ENCODE assay signal across 1 cellular context in the genomic region with DNA sequence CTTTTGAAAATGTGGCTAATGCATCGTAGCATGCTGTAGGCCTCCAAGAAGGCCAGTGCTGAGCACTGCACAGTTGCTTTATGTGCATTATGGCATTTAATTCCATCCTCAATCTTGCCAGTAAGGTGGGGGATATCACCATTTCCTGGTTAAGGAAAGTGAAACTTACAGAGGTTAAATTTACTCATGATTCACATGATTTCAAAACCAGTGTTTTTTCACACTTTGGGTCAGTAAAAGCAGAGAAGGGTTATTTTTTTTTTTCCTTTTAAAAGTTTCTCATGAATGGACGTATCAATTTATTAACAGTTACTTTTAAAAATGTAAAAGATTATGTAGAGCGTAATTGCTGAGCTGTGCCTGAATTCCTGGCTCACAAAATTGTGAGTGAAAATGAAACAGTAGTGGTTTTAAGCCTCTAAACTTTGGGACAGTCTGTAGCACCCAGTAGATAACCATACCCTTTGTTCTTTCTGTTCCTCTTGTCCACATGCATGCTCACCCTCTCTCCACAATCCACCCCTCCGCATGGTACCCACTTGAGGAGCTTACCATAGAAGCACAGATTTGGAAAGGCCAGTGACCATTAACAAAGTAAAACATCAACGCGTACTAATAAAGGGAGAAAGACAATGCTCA.
TF ChIP-seq lines count a peak whose summit lies in the region.

No MANE protein-coding gene starts in this region.

TF ChIP-seq in GM23338, 12 proteins besides CTCF, POLR2A, EP300 and RAD21:
- TF ChIP-seq, protein P1, sequence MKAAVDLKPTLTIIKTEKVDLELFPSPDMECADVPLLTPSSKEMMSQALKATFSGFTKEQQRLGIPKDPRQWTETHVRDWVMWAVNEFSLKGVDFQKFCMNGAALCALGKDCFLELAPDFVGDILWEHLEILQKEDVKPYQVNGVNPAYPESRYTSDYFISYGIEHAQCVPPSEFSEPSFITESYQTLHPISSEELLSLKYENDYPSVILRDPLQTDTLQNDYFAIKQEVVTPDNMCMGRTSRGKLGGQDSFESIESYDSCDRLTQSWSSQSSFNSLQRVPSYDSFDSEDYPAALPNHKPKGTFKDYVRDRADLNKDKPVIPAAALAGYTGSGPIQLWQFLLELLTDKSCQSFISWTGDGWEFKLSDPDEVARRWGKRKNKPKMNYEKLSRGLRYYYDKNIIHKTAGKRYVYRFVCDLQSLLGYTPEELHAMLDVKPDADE (IDR thresholded peaks at IDR 0.05): no peak
- TF ChIP-seq CREB1 (CRISPR knock-in tag; IDR thresholded peaks at IDR 0.05; ENCODE audit: low read depth): no peak
- no peak for TF ChIP-seq ZNF331 (CRISPR knock-in tag; IDR thresholded peaks at IDR 0.05; ENCODE audit: low read depth)
- TF ChIP-seq EZH2 (IDR thresholded peaks at IDR 0.05; ENCODE audit: low read depth, unreplicated experiment): no peak
- TF ChIP-seq, protein P2, sequence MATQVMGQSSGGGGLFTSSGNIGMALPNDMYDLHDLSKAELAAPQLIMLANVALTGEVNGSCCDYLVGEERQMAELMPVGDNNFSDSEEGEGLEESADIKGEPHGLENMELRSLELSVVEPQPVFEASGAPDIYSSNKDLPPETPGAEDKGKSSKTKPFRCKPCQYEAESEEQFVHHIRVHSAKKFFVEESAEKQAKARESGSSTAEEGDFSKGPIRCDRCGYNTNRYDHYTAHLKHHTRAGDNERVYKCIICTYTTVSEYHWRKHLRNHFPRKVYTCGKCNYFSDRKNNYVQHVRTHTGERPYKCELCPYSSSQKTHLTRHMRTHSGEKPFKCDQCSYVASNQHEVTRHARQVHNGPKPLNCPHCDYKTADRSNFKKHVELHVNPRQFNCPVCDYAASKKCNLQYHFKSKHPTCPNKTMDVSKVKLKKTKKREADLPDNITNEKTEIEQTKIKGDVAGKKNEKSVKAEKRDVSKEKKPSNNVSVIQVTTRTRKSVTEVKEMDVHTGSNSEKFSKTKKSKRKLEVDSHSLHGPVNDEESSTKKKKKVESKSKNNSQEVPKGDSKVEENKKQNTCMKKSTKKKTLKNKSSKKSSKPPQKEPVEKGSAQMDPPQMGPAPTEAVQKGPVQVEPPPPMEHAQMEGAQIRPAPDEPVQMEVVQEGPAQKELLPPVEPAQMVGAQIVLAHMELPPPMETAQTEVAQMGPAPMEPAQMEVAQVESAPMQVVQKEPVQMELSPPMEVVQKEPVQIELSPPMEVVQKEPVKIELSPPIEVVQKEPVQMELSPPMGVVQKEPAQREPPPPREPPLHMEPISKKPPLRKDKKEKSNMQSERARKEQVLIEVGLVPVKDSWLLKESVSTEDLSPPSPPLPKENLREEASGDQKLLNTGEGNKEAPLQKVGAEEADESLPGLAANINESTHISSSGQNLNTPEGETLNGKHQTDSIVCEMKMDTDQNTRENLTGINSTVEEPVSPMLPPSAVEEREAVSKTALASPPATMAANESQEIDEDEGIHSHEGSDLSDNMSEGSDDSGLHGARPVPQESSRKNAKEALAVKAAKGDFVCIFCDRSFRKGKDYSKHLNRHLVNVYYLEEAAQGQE (IDR thresholded peaks at IDR 0.05; ENCODE audit: unreplicated experiment): no peak
- no peak for TF ChIP-seq STAT1 (IDR thresholded peaks at IDR 0.05; ENCODE audit: unreplicated experiment)
- no peak for TF ChIP-seq POLR2AphosphoS5 (IDR thresholded peaks at IDR 0.05; ENCODE audit: low read depth)
